In genomic region chr4:52329894-52330293, GRCh38 we compare ENCODE assay signal across 27 cellular contexts.
"Had no signal": no experiment of that assay in that cellular context is flagged by ENCODE, and none has a peak within 500 bp of the region (broad histone marks: within the 10 kb centered on the region; RNA-seq: fewer than 3 reads in every experiment).

No MANE protein-coding gene starts in this region.

- H3K27me3 ChIP-seq: stomach, suprapubic skin, testis, thyroid gland, tibial artery, tibial nerve, transverse colon, upper lobe of left lung, upper lobe of right lung, uterus, vagina had no signal

- ATAC-seq: stimulated activated effector memory CD8-positive, alpha-beta T cell treated with anti-CD3 and anti-CD28 coated beads, Interleukin-12 subunit alpha, Interleukin-12 subunit beta, amount 100 ng/mL, for 72 hours; stimulated activated memory B cell treated with anti-CD40 and anti-IgM and Interleukin-4, amounts not matched to agents 10 μg/mL and 1 μg/mL and 100 μg/mL, for 72 hours; stimulated activated naive B cell treated with anti-CD40 and anti-IgM and Interleukin-4, amounts not matched to agents 10 μg/mL and 1 μg/mL and 100 μg/mL, for 72 hours; stimulated activated naive CD8-positive, alpha-beta T cell treated with anti-CD3 and anti-CD28 coated beads, Interleukin-15, amount 100 ng/mL, for 72 hours; stimulated activated naive CD8-positive, alpha-beta T cell treated with anti-CD3 and anti-CD28 coated beads, Interleukin-15, Interleukin-2, amounts not matched to agents 100 U/mL and 50 U/mL, for 24 hours; upper lobe of right lung had no signal

- H3K4me1 ChIP-seq: stomach, suprapubic skin, testis, thyroid gland, tibial artery, tibial nerve, transverse colon, upper lobe of left lung, upper lobe of right lung, uterus, vagina had no signal

- DNase-seq: stimulated activated CD4-positive, alpha-beta T cell treated with anti-CD3 and anti-CD28 coated beads, Interleukin-2, amount 100 ng/mL, for 48 hours; stimulated activated CD4-positive, alpha-beta T cell treated with anti-CD3 and anti-CD28 coated beads, Interleukin-4, amount 100 ng/mL, for 1 hour; stimulated activated CD4-positive, alpha-beta T cell treated with anti-CD3 and anti-CD28 coated beads, Interleukin-4, amount 100 ng/mL, for 24 hours; stimulated activated CD4-positive, alpha-beta T cell treated with anti-CD3 and anti-CD28 coated beads, Interleukin-4, amount 100 ng/mL, for 4 hours; stimulated activated CD8-positive, alpha-beta memory T cell treated with anti-CD3 and anti-CD28 coated beads, Interleukin-4, amount 100 ng/mL, for 48 hours; stimulated activated naive B cell treated with anti-CD40 and anti-IgM and Interleukin-4, amounts not matched to agents 10 μg/mL and 1 μg/mL and 100 μg/mL, for 72 hours; stimulated activated naive CD4-positive, alpha-beta T cell; stimulated activated naive CD4-positive, alpha-beta T cell treated with Interleukin-2 at 50 U/mL for 16 hours; stimulated activated naive CD8-positive, alpha-beta T cell treated with anti-CD3 and anti-CD28 coated beads, Interleukin-15, amount 100 ng/mL, for 72 hours; stimulated activated naive CD8-positive, alpha-beta T cell treated with anti-CD3 and anti-CD28 coated beads, Interleukin-15, Interleukin-2, amounts not matched to agents 100 U/mL and 50 U/mL, for 24 hours; stomach; substantia nigra; testis; thyroid gland; tibial artery; transverse colon; trophoblast cell; upper lobe of left lung; upper lobe of right lung; uterus had no signal

- H3K4me3 ChIP-seq: stomach, suprapubic skin, testis, thoracic aorta, thyroid gland, tibial artery, tibial nerve, transverse colon, upper lobe of left lung, upper lobe of right lung, uterus, vagina had no signal

- FAIRE-seq: urothelium cell line had no signal

- H3K9me3 ChIP-seq: testis, upper lobe of right lung, uterus had no signal

- H3K27ac ChIP-seq: stomach, suprapubic skin, testis, thoracic aorta, thyroid gland, tibial artery, tibial nerve, transverse colon, upper lobe of left lung, upper lobe of right lung, uterus, vagina had no signal

- H3K36me3 ChIP-seq: stomach, suprapubic skin, thoracic aorta, thyroid gland, tibial artery, tibial nerve, transverse colon, upper lobe of left lung, upper lobe of right lung, uterus, vagina had no signal
